ENCODE assay signal across 11 cellular contexts in genomic region chr10:35194471-35194870, GRCh38.
DNase-seq lines count a peak whose midpoint lies in the region; ATAC-seq, FAIRE-seq and TF ChIP-seq lines count a peak whose summit lies in the region.
"Had no signal": no experiment of that assay in that cellular context is flagged by ENCODE, and none has a peak within 500 bp of the region (broad histone marks: within the 10 kb centered on the region; RNA-seq: fewer than 3 reads in every experiment).

No MANE protein-coding gene starts in this region.

- H3K27me3 ChIP-seq in Karpas-422 (ENCODE audit: low read length) (no peaks in the 10 kb centered on the region), smooth muscle cell (ENCODE audit: low read depth) (no peaks in the 10 kb centered on the region)

- FAIRE-seq in GM12891 (lab: Jason Lieb, UNC): no peak

- peaks cover 25% of the 10 kb centered on the region for H3K4me1 ChIP-seq in Karpas-422 (ENCODE audit: low read length)
- H3K4me1 ChIP-seq in smooth muscle cell (ENCODE audit: low read depth): peaks cover 15% of the 10 kb centered on the region

- no peak for ATAC-seq in HG02610 (IDR thresholded peaks at IDR 0.05; ENCODE audit: unreplicated experiment)

- H3K36me3 Mint-ChIP-seq in T-helper 1 cell treated with Interleukin-12 subunit alpha and Interleukin-12 subunit beta and Interleukin-4 antibody, amounts not matched to agents 30 μg/mL and 1 μg/mL, for 36 hours (ENCODE audit: low read depth): peaks cover 10% of the 10 kb centered on the region
- H3K36me3 Mint-ChIP-seq in dendritic cell treated with granulocyte-macrophage colony-stimulating factor and Interleukin-4, amounts not matched to agents 40 ng/mL and 50 ng/mL, for 4 days (ENCODE audit: low read depth): peaks cover 6% of the 10 kb centered on the region

- H3K4me2 ChIP-seq in Karpas-422 (ENCODE audit: low read depth, low read length, poor library complexity, severe bottlenecking) (peak overlapping the region; percentile 88), smooth muscle cell (peak overlapping the region; percentile 85)

- H3K9me3 ChIP-seq in Karpas-422 (ENCODE audit: low read length) (no peaks in the 10 kb centered on the region), smooth muscle cell (replicated peaks; ENCODE audit: low read depth) (no peaks in the 10 kb centered on the region)

- no peak overlapping the region for H3K4me3 ChIP-seq in Karpas-422 (ENCODE audit: low read length)
- H3K4me3 ChIP-seq in smooth muscle cell: no peak overlapping the region

- no peak for TF ChIP-seq CTCF in smooth muscle cell (IDR thresholded peaks at IDR 0.05; ENCODE audit: borderline replicate concordance, insufficient read depth, poor library complexity, severe bottlenecking)

- 0 out of 2 replicates have a peak overlapping the region, but pooled peaks have one; percentile 9 for H3K9ac ChIP-seq in Karpas-422 (ENCODE audit: low read length)
- H3K9ac ChIP-seq in smooth muscle cell (ENCODE audit: low read depth): peak overlapping the region; percentile 18

- no peaks in the 10 kb centered on the region for H3K79me2 ChIP-seq in Karpas-422 (ENCODE audit: low read length)
- peaks cover 19% of the 10 kb centered on the region for H3K79me2 ChIP-seq in smooth muscle cell (ENCODE audit: low read depth)

- intact Hi-C loops in dendritic cell treated with granulocyte-macrophage colony-stimulating factor and Interleukin-4, amounts not matched to agents 40 ng/mL and 50 ng/mL, for 4 days (cut with micrococcal nuclease): no loop called here

- peaks cover 36% of the 10 kb centered on the region for H3K4me1 Mint-ChIP-seq in T-helper 1 cell treated with Interleukin-12 subunit alpha and Interleukin-12 subunit beta and Interleukin-4 antibody, amounts not matched to agents 30 μg/mL and 1 μg/mL, for 36 hours (ENCODE audit: low read depth)
- peaks cover 42% of the 10 kb centered on the region for H3K4me1 Mint-ChIP-seq in dendritic cell treated with granulocyte-macrophage colony-stimulating factor and Interleukin-4, amounts not matched to agents 40 ng/mL and 50 ng/mL, for 4 days (ENCODE audit: low read depth)

- H3K36me3 ChIP-seq in Karpas-422 (ENCODE audit: insufficient read depth, low read length): no peaks in the 10 kb centered on the region
- H3K36me3 ChIP-seq in smooth muscle cell (ENCODE audit: low read depth): no peaks in the 10 kb centered on the region

- H3K9me3 Mint-ChIP-seq in T-helper 1 cell treated with Interleukin-12 subunit alpha and Interleukin-12 subunit beta and Interleukin-4 antibody, amounts not matched to agents 30 μg/mL and 1 μg/mL, for 36 hours: no peaks in the 10 kb centered on the region
- H3K9me3 Mint-ChIP-seq in dendritic cell treated with granulocyte-macrophage colony-stimulating factor and Interleukin-4, amounts not matched to agents 40 ng/mL and 50 ng/mL, for 4 days: no peaks in the 10 kb centered on the region

- H3K27ac Mint-ChIP-seq in T-helper 1 cell treated with Interleukin-12 subunit alpha and Interleukin-12 subunit beta and Interleukin-4 antibody, amounts not matched to agents 30 μg/mL and 1 μg/mL, for 36 hours: peak overlapping the region; percentile 75
- peak overlapping the region; percentile 99 for H3K27ac Mint-ChIP-seq in dendritic cell treated with granulocyte-macrophage colony-stimulating factor and Interleukin-4, amounts not matched to agents 40 ng/mL and 50 ng/mL, for 4 days

- no peak for TF ChIP-seq POLR2A in GM12891 (IDR thresholded peaks at IDR 0.05; ENCODE audit: low read depth, low read length)

- H2AFZ ChIP-seq in Karpas-422 (ENCODE audit: low read length): 0 out of 2 replicates have a peak overlapping the region, but pooled peaks have one; percentile 59
- H2AFZ ChIP-seq in smooth muscle cell (ENCODE audit: low read depth): no peak overlapping the region

- no peaks in the 10 kb centered on the region for H3K9me2 ChIP-seq in Karpas-422 (replicated peaks; ENCODE audit: insufficient read depth, low read length)

- no peaks in the 10 kb centered on the region for H4K20me1 ChIP-seq in Karpas-422 (ENCODE audit: insufficient read depth, low read depth, low read length)
- no peaks in the 10 kb centered on the region for H4K20me1 ChIP-seq in smooth muscle cell (ENCODE audit: low read depth)

- H3K27ac ChIP-seq in Karpas-422 (ENCODE audit: low read length) (peak overlapping the region; percentile 91; the same call in 1 of the 2 replicates), smooth muscle cell (ENCODE audit: low read depth) (peak overlapping the region; percentile 94)

- peaks cover 15% of the 10 kb centered on the region for H3F3A ChIP-seq in smooth muscle cell (ENCODE audit: low read depth)

- no peak overlapping the region for H3K4me3 Mint-ChIP-seq in T-helper 1 cell treated with Interleukin-12 subunit alpha and Interleukin-12 subunit beta and Interleukin-4 antibody, amounts not matched to agents 30 μg/mL and 1 μg/mL, for 36 hours
- H3K4me3 Mint-ChIP-seq in dendritic cell treated with granulocyte-macrophage colony-stimulating factor and Interleukin-4, amounts not matched to agents 40 ng/mL and 50 ng/mL, for 4 days: no peak overlapping the region

- DNase-seq in T-helper 1 cell (no peak), Karpas-422 (no peak), smooth muscle cell (lab: John Stamatoyannopoulos, UW; ENCODE audit: unreplicated experiment) (no peak), NCI-H82 treated with DMSO at 0.1 percent for 48 hours (lab: John Stamatoyannopoulos, UW; ENCODE audit: unreplicated experiment) (no peak), GM12891 (ENCODE audit: insufficient read length, low spot score) (no peak)
- DNase-seq: amniotic stem cell, NCI-H1048, NCI-H446 had no signal

- no peaks in the 10 kb centered on the region for H3K27me3 Mint-ChIP-seq in T-helper 1 cell treated with Interleukin-12 subunit alpha and Interleukin-12 subunit beta and Interleukin-4 antibody, amounts not matched to agents 30 μg/mL and 1 μg/mL, for 36 hours (ENCODE audit: low read depth)
- H3K27me3 Mint-ChIP-seq in dendritic cell treated with granulocyte-macrophage colony-stimulating factor and Interleukin-4, amounts not matched to agents 40 ng/mL and 50 ng/mL, for 4 days: no peaks in the 10 kb centered on the region

TF ChIP-seq in GM12891, 5 proteins besides CTCF, POLR2A, EP300 and RAD21:
- no peak for TF ChIP-seq POLR2AphosphoS5 (IDR thresholded peaks at IDR 0.05; ENCODE audit: low read depth, low read length)
